8 cellular contexts compared by ENCODE assay signal in the genomic region with DNA sequence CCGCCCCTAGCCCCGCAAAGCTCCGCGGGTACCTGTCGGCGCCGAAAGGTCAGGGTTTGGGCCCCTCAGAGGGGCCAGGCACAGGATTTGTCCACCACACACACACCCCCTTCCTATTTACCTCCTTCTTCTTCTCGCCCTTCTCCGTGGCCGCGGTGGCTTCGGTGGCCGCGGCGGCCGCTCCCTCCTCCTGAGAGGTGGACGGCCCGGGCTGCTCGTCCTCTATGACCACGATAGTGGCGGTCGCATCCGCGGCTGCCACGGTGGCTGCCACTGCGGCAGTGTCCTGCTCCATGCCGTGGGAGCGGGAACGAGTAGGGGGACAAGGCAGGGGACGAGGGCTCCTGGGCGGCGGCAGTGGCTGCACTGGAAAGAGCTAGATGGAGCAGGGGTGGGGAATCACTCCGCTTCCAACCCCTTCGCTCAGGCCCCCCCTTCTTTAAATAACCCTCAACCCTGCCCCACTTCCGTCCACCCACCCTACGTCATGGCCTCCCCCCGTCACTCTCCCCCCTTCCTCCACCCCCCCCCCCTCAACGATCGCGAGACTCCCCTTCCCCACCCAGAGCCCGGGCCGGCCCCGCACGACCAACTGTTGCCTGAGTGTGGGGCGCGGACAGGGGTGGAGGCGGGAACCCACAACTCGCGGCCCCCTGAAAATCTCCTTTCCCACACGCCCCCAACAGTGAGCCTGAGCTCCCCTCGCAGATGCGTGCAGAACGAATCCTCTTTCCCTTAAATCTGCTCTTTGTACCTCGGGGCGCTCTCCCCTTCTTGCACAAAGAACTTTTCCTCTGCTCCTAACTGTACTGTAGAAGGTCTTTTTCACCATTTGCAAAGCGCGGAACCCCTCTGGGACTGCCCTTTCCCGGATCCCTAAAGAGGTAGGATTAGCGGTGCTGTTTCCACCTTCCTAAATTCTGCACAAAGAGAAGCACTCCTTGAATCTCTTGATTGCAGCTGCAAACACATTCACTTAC. TPM values are rescaled to one million over a fixed set of nuclear protein-coding genes. Genes with fewer than 3 reads are reported as not detected.
DNase-seq lines count a peak whose midpoint lies in the region; ATAC-seq and TF ChIP-seq lines count a peak whose summit lies in the region.

A gene with protein sequence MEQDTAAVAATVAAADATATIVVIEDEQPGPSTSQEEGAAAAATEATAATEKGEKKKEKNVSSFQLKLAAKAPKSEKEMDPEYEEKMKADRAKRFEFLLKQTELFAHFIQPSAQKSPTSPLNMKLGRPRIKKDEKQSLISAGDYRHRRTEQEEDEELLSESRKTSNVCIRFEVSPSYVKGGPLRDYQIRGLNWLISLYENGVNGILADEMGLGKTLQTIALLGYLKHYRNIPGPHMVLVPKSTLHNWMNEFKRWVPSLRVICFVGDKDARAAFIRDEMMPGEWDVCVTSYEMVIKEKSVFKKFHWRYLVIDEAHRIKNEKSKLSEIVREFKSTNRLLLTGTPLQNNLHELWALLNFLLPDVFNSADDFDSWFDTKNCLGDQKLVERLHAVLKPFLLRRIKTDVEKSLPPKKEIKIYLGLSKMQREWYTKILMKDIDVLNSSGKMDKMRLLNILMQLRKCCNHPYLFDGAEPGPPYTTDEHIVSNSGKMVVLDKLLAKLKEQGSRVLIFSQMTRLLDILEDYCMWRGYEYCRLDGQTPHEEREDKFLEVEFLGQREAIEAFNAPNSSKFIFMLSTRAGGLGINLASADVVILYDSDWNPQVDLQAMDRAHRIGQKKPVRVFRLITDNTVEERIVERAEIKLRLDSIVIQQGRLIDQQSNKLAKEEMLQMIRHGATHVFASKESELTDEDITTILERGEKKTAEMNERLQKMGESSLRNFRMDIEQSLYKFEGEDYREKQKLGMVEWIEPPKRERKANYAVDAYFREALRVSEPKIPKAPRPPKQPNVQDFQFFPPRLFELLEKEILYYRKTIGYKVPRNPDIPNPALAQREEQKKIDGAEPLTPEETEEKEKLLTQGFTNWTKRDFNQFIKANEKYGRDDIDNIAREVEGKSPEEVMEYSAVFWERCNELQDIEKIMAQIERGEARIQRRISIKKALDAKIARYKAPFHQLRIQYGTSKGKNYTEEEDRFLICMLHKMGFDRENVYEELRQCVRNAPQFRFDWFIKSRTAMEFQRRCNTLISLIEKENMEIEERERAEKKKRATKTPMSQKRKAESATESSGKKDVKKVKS (minus strand): TSS at position 415 of the 980 bp plus-strand sequence. CDS start 120 bp downstream, at position 295.

- peak within 1 kb of the TSS; percentile 68 for H3K4me3 Mint-ChIP-seq in T-helper 2 cell treated with Interferon-gamma antibody and Interleukin-4, amounts not matched to agents 5 μg/mL and 100 μg/mL, for 36 hours

- H3K4me1 ChIP-seq in OCI-LY3 (ENCODE audit: low read length), result peaks cover 8% of the 10 kb centered on the region

- H3K36me3 ChIP-seq in OCI-LY3 (replicated peaks; ENCODE audit: low read depth, low read length), result no peaks in the 10 kb centered on the region

- no peak for DNase-seq in T-helper 2 cell treated with Interferon-gamma antibody and Interleukin-4, amounts not matched to agents 5 μg/mL and 100 μg/mL, for 36 hours (ENCODE audit: low spot score)
- no peak for DNase-seq in T-helper 2 cell
- DNase-seq in cerebellum (ENCODE audit: low spot score), result peak; percentile 50
- peak; percentile 80 for DNase-seq in iPS-NIHi11 (ENCODE audit: low spot score)
- DNase-seq in sciatic nerve (ENCODE audit: low spot score), result peak; percentile 68
- DNase-seq in stimulated activated CD4-positive, alpha-beta T cell treated with anti-CD3 and anti-CD28 coated beads, Interleukin-2, amount 100 ng/mL, for 48 hours, result no peak

- no peak within 1 kb of the TSS for H3K27ac ChIP-seq in OCI-LY3 (ENCODE audit: low read length)

- H3K79me2 ChIP-seq in OCI-LY3 (ENCODE audit: low read length), result no peaks in the 10 kb centered on the region

- intact Hi-C loops in sciatic nerve (cut with DNase I), result no loop called here

- no peak within 1 kb of the TSS for H3K27ac Mint-ChIP-seq in T-helper 2 cell treated with Interferon-gamma antibody and Interleukin-4, amounts not matched to agents 5 μg/mL and 100 μg/mL, for 36 hours

- no peaks in the 10 kb centered on the region for H4K20me1 ChIP-seq in OCI-LY3 (ENCODE audit: insufficient read depth, low read length)

- no peaks in the 10 kb centered on the region for H3K36me3 Mint-ChIP-seq in T-helper 2 cell treated with Interferon-gamma antibody and Interleukin-4, amounts not matched to agents 5 μg/mL and 100 μg/mL, for 36 hours (ENCODE audit: low read depth)

- ATAC-seq in sciatic nerve (peak; percentile 88), GM21447 (IDR thresholded peaks at IDR 0.05; ENCODE audit: unreplicated experiment) (no peak)

- H3K27me3 Mint-ChIP-seq in T-helper 2 cell treated with Interferon-gamma antibody and Interleukin-4, amounts not matched to agents 5 μg/mL and 100 μg/mL, for 36 hours (ENCODE audit: low read depth), result peaks cover 43% of the 10 kb centered on the region

- TF ChIP-seq CTCF in OCI-LY3 (IDR thresholded peaks at IDR 0.05; ENCODE audit: low read depth, low read length), result no peak

- H3K9me3 Mint-ChIP-seq in T-helper 2 cell treated with Interferon-gamma antibody and Interleukin-4, amounts not matched to agents 5 μg/mL and 100 μg/mL, for 36 hours, result no peaks in the 10 kb centered on the region

- peak within 1 kb of the TSS; percentile 86 for H3K4me2 ChIP-seq in OCI-LY3 (ENCODE audit: low read length)

- H3K4me1 Mint-ChIP-seq in T-helper 2 cell treated with Interferon-gamma antibody and Interleukin-4, amounts not matched to agents 5 μg/mL and 100 μg/mL, for 36 hours (ENCODE audit: low read depth), result peaks cover 5% of the 10 kb centered on the region

- H2AFZ ChIP-seq in OCI-LY3 (ENCODE audit: low read depth, low read length), result peak within 1 kb of the TSS; percentile 78

- H3K27me3 ChIP-seq in OCI-LY3 (ENCODE audit: low read depth, low read length), result no peaks in the 10 kb centered on the region

- H3K9ac ChIP-seq in OCI-LY3 (ENCODE audit: low read length), result peak within 1 kb of the TSS; percentile 57

- H3K9me3 ChIP-seq in OCI-LY3 (ENCODE audit: insufficient read depth, low read length), result no peaks in the 10 kb centered on the region

- peak within 1 kb of the TSS; percentile 91 for H3K4me3 ChIP-seq in OCI-LY3 (ENCODE audit: low read length)

RNA-seq across cellular contexts. Expression of the gene that starts here (rescaled TPM):
- total RNA-seq in cerebellum, result 50.4 TPM
- 50.3 TPM for total RNA-seq in sciatic nerve

Comparison
In these comparisons a context has a peak if more than half of its experiments do, and no peak if none do; other contexts are left out.
1. DNase-seq: peak in cerebellum (single experiment), iPS-NIHi11 (single experiment) and sciatic nerve (single experiment); none in T-helper 2 cell treated with Interferon-gamma antibody and Interleukin-4, amounts not matched to agents 5 μg/mL and 100 μg/mL, for 36 hours (single experiment), T-helper 2 cell (0 of 5) and stimulated activated CD4-positive, alpha-beta T cell treated with anti-CD3 and anti-CD28 coated beads, Interleukin-2, amount 100 ng/mL, for 48 hours (0 of 2).